ENCODE assay signal across 1 cellular context in the genomic region with DNA sequence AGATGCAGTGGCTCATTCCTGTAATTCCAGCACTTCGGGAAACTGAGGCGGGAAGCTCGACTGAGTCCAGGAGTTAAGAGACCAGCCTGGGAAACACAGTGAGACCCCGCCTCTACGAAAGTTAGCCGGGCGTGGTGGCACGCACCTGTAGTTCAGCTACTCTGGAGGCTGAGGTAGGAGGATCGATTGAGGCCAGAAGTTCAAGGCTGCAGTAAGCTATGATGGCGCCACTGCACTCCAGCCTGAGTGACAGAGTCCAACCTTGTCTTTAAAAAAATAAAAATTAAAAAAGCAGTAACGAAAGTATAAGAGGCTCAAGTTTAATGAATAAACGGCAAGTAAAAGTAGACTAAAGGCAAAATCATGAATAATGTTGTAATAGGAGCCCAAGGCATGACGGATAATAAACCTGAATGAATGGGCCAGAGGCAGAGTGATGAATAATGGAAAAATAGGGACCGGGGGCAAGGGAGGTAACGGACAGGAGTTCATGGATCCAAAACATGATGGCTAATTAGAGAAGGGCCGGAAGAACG.
TF ChIP-seq lines count a peak whose summit lies in the region.

No MANE protein-coding gene starts in this region.

TF ChIP-seq in HepG2, 621 proteins besides CTCF, POLR2A, EP300 and RAD21 (continued from another document):
- TF ChIP-seq, protein P1, sequence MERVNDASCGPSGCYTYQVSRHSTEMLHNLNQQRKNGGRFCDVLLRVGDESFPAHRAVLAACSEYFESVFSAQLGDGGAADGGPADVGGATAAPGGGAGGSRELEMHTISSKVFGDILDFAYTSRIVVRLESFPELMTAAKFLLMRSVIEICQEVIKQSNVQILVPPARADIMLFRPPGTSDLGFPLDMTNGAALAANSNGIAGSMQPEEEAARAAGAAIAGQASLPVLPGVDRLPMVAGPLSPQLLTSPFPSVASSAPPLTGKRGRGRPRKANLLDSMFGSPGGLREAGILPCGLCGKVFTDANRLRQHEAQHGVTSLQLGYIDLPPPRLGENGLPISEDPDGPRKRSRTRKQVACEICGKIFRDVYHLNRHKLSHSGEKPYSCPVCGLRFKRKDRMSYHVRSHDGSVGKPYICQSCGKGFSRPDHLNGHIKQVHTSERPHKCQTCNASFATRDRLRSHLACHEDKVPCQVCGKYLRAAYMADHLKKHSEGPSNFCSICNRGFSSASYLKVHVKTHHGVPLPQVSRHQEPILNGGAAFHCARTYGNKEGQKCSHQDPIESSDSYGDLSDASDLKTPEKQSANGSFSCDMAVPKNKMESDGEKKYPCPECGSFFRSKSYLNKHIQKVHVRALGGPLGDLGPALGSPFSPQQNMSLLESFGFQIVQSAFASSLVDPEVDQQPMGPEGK (CRISPR knock-in tag; IDR thresholded peaks at IDR 0.05): no peak
- no peak for TF ChIP-seq ZNF3 (CRISPR knock-in tag; IDR thresholded peaks at IDR 0.05)
- TF ChIP-seq TCF12 (IDR thresholded peaks at IDR 0.05): no peak
- TF ChIP-seq TCF12 (CRISPR knock-in tag; IDR thresholded peaks at IDR 0.05): no peak
- TF ChIP-seq, protein P2, sequence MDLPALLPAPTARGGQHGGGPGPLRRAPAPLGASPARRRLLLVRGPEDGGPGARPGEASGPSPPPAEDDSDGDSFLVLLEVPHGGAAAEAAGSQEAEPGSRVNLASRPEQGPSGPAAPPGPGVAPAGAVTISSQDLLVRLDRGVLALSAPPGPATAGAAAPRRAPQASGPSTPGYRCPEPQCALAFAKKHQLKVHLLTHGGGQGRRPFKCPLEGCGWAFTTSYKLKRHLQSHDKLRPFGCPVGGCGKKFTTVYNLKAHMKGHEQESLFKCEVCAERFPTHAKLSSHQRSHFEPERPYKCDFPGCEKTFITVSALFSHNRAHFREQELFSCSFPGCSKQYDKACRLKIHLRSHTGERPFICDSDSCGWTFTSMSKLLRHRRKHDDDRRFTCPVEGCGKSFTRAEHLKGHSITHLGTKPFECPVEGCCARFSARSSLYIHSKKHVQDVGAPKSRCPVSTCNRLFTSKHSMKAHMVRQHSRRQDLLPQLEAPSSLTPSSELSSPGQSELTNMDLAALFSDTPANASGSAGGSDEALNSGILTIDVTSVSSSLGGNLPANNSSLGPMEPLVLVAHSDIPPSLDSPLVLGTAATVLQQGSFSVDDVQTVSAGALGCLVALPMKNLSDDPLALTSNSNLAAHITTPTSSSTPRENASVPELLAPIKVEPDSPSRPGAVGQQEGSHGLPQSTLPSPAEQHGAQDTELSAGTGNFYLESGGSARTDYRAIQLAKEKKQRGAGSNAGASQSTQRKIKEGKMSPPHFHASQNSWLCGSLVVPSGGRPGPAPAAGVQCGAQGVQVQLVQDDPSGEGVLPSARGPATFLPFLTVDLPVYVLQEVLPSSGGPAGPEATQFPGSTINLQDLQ (CRISPR knock-in tag; IDR thresholded peaks at IDR 0.05): no peak
